ENCODE assay signal across 1 cellular context in the genomic region with DNA sequence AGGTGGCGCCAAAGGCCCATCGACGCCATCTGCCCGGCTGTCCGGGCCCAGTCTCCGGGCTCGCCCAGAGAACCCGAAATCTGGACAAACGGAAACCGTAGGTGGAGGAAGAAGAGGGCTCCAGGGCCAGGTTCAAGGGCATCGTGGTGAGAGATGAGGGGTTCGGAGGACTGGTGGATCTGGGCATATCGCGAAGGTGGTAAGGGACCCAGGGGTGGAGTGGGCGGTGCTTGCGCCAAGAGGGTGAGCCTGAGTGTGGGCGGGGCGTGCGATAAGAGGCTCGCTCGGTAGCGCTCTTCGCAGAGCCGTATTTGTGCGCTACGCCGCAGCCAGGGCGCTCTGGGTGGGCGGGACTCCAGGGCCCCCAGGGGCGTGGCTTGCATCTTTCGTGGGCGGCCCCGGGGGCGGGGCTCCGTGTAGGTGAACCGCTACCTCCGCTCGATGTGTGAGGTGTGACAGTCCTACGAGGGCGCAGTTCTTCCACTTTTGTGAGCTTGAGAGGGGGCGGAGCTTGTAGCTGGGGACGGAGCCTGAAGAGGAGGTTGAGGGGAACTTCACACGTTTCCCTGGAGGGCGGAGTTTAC.
TF ChIP-seq lines count a peak whose summit lies in the region.

No MANE protein-coding gene starts in this region.

TF ChIP-seq in HepG2, 621 proteins besides CTCF, POLR2A, EP300 and RAD21 (continued from another document and continues in another):
- TF ChIP-seq, protein P1, sequence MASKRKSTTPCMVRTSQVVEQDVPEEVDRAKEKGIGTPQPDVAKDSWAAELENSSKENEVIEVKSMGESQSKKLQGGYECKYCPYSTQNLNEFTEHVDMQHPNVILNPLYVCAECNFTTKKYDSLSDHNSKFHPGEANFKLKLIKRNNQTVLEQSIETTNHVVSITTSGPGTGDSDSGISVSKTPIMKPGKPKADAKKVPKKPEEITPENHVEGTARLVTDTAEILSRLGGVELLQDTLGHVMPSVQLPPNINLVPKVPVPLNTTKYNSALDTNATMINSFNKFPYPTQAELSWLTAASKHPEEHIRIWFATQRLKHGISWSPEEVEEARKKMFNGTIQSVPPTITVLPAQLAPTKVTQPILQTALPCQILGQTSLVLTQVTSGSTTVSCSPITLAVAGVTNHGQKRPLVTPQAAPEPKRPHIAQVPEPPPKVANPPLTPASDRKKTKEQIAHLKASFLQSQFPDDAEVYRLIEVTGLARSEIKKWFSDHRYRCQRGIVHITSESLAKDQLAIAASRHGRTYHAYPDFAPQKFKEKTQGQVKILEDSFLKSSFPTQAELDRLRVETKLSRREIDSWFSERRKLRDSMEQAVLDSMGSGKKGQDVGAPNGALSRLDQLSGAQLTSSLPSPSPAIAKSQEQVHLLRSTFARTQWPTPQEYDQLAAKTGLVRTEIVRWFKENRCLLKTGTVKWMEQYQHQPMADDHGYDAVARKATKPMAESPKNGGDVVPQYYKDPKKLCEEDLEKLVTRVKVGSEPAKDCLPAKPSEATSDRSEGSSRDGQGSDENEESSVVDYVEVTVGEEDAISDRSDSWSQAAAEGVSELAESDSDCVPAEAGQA (IDR thresholded peaks at IDR 0.05; ENCODE audit: low read depth) = 0 out of 2 replicates have a peak, but pooled peaks have one; percentile 18
- TF ChIP-seq, protein P1 (CRISPR knock-in tag; IDR thresholded peaks at IDR 0.05; ENCODE audit: borderline replicate concordance) = no peak
- no peak for TF ChIP-seq ARNT (IDR thresholded peaks at IDR 0.05)
- peak; percentile 23; the same call in 1 of the 2 replicates for TF ChIP-seq HDAC2 (CRISPR knock-in tag; IDR thresholded peaks at IDR 0.05)
- TF ChIP-seq, protein P2, sequence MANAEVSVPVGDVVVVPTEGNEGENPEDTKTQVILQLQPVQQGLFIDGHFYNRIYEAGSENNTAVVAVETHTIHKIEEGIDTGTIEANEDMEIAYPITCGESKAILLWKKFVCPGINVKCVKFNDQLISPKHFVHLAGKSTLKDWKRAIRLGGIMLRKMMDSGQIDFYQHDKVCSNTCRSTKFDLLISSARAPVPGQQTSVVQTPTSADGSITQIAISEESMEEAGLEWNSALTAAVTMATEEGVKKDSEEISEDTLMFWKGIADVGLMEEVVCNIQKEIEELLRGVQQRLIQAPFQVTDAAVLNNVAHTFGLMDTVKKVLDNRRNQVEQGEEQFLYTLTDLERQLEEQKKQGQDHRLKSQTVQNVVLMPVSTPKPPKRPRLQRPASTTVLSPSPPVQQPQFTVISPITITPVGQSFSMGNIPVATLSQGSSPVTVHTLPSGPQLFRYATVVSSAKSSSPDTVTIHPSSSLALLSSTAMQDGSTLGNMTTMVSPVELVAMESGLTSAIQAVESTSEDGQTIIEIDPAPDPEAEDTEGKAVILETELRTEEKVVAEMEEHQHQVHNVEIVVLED (CRISPR knock-in tag; IDR thresholded peaks at IDR 0.05; ENCODE audit: borderline replicate concordance) = peak; percentile 52; the same call in 1 of the 2 replicates
- TF ChIP-seq ZSCAN22 (CRISPR knock-in tag; IDR thresholded peaks at IDR 0.05) = no peak
- TF ChIP-seq MAFK (conservative IDR thresholded peaks at IDR 0.05 in 1 of 2, IDR thresholded peaks at IDR 0.05 in 1 of 2; ENCODE audit: low read length in 2 of 2) = no peak
- TF ChIP-seq ZNF432 (CRISPR knock-in tag; IDR thresholded peaks at IDR 0.05; ENCODE audit: borderline replicate concordance) = no peak
- peak; percentile 56 for TF ChIP-seq ZFY (CRISPR knock-in tag; IDR thresholded peaks at IDR 0.05)
- TF ChIP-seq, protein P3, sequence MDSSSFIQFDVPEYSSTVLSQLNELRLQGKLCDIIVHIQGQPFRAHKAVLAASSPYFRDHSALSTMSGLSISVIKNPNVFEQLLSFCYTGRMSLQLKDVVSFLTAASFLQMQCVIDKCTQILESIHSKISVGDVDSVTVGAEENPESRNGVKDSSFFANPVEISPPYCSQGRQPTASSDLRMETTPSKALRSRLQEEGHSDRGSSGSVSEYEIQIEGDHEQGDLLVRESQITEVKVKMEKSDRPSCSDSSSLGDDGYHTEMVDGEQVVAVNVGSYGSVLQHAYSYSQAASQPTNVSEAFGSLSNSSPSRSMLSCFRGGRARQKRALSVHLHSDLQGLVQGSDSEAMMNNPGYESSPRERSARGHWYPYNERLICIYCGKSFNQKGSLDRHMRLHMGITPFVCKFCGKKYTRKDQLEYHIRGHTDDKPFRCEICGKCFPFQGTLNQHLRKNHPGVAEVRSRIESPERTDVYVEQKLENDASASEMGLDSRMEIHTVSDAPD (CRISPR knock-in tag; IDR thresholded peaks at IDR 0.05) = no peak
- peak; percentile 48; the same call in 1 of the 2 replicates for TF ChIP-seq HDAC1 (CRISPR knock-in tag; IDR thresholded peaks at IDR 0.05)
- TF ChIP-seq TCF12 (IDR thresholded peaks at IDR 0.05) = no peak
- peak; percentile 15; the same call in 1 of the 2 replicates for TF ChIP-seq TCF12 (CRISPR knock-in tag; IDR thresholded peaks at IDR 0.05)
- no peak for TF ChIP-seq ZNF703 (CRISPR knock-in tag; IDR thresholded peaks at IDR 0.05; ENCODE audit: borderline replicate concordance)
- TF ChIP-seq, protein P4, sequence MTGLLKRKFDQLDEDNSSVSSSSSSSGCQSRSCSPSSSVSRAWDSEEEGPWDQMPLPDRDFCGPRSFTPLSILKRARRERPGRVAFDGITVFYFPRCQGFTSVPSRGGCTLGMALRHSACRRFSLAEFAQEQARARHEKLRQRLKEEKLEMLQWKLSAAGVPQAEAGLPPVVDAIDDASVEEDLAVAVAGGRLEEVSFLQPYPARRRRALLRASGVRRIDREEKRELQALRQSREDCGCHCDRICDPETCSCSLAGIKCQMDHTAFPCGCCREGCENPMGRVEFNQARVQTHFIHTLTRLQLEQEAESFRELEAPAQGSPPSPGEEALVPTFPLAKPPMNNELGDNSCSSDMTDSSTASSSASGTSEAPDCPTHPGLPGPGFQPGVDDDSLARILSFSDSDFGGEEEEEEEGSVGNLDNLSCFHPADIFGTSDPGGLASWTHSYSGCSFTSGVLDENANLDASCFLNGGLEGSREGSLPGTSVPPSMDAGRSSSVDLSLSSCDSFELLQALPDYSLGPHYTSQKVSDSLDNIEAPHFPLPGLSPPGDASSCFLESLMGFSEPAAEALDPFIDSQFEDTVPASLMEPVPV (CRISPR knock-in tag; IDR thresholded peaks at IDR 0.05) = peak; percentile 43; the same call in 1 of the 2 replicates
- TF ChIP-seq, protein P5, sequence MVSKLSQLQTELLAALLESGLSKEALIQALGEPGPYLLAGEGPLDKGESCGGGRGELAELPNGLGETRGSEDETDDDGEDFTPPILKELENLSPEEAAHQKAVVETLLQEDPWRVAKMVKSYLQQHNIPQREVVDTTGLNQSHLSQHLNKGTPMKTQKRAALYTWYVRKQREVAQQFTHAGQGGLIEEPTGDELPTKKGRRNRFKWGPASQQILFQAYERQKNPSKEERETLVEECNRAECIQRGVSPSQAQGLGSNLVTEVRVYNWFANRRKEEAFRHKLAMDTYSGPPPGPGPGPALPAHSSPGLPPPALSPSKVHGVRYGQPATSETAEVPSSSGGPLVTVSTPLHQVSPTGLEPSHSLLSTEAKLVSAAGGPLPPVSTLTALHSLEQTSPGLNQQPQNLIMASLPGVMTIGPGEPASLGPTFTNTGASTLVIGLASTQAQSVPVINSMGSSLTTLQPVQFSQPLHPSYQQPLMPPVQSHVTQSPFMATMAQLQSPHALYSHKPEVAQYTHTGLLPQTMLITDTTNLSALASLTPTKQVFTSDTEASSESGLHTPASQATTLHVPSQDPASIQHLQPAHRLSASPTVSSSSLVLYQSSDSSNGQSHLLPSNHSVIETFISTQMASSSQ (IDR thresholded peaks at IDR 0.05; ENCODE audit: low read depth) = no peak
- TF ChIP-seq, protein P5 (CRISPR knock-in tag; IDR thresholded peaks at IDR 0.05; ENCODE audit: borderline replicate concordance) = 0 out of 2 replicates have a peak, but pooled peaks have one; percentile 26
- no peak for TF ChIP-seq CHD4 (IDR thresholded peaks at IDR 0.05; ENCODE audit: borderline replicate concordance, low read length)
- TF ChIP-seq, protein P6, sequence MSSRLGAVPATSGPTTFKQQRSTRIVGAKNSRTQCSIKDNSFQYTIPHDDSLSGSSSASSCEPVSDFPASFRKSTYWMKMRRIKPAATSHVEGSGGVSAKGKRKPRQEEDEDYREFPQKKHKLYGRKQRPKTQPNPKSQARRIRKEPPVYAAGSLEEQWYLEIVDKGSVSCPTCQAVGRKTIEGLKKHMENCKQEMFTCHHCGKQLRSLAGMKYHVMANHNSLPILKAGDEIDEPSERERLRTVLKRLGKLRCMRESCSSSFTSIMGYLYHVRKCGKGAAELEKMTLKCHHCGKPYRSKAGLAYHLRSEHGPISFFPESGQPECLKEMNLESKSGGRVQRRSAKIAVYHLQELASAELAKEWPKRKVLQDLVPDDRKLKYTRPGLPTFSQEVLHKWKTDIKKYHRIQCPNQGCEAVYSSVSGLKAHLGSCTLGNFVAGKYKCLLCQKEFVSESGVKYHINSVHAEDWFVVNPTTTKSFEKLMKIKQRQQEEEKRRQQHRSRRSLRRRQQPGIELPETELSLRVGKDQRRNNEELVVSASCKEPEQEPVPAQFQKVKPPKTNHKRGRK (CRISPR knock-in tag; IDR thresholded peaks at IDR 0.05) = no peak
- TF ChIP-seq ZNF136 (CRISPR knock-in tag; IDR thresholded peaks at IDR 0.05; ENCODE audit: low read depth) = no peak
- TF ChIP-seq RCOR2 (CRISPR knock-in tag; IDR thresholded peaks at IDR 0.05) = no peak
- no peak for TF ChIP-seq ZNF776 (CRISPR knock-in tag; IDR thresholded peaks at IDR 0.05)
- peak; percentile 57; the same call in 1 of the 2 replicates for TF ChIP-seq PHF8 (CRISPR knock-in tag; IDR thresholded peaks at IDR 0.05)
- TF ChIP-seq HNRNPH1 (optimal IDR thresholded peaks at IDR 0.05; ENCODE audit: low read depth, low read length) = no peak
- TF ChIP-seq, protein P7, sequence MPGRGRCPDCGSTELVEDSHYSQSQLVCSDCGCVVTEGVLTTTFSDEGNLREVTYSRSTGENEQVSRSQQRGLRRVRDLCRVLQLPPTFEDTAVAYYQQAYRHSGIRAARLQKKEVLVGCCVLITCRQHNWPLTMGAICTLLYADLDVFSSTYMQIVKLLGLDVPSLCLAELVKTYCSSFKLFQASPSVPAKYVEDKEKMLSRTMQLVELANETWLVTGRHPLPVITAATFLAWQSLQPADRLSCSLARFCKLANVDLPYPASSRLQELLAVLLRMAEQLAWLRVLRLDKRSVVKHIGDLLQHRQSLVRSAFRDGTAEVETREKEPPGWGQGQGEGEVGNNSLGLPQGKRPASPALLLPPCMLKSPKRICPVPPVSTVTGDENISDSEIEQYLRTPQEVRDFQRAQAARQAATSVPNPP (CRISPR knock-in tag; IDR thresholded peaks at IDR 0.05) = peak; percentile 22; the same call in 1 of the 2 replicates
- TF ChIP-seq ZNF34 (CRISPR knock-in tag; IDR thresholded peaks at IDR 0.05; ENCODE audit: borderline replicate concordance) = 0 out of 2 replicates have a peak, but pooled peaks have one; percentile 7
- TF ChIP-seq ZNF232 (CRISPR knock-in tag; IDR thresholded peaks at IDR 0.05; ENCODE audit: borderline replicate concordance) = no peak
- no peak for TF ChIP-seq GTF2F1 (IDR thresholded peaks at IDR 0.05; ENCODE audit: low read length)
- peak; percentile 94 for TF ChIP-seq HNRNPLL (IDR thresholded peaks at IDR 0.05; ENCODE audit: low read depth, low read length, poor library complexity, severe bottlenecking)
- TF ChIP-seq ZNF652 (CRISPR knock-in tag; IDR thresholded peaks at IDR 0.05; ENCODE audit: borderline replicate concordance, low read depth) = peak; percentile 74; the same call in 1 of the 2 replicates
- TF ChIP-seq ZNF143 (CRISPR knock-in tag; IDR thresholded peaks at IDR 0.05) = no peak
- TF ChIP-seq KLF12 (CRISPR knock-in tag; IDR thresholded peaks at IDR 0.05; ENCODE audit: borderline replicate concordance) = peak; percentile 18; the same call in 1 of the 2 replicates
- TF ChIP-seq FOXC1 (CRISPR knock-in tag; IDR thresholded peaks at IDR 0.05; ENCODE audit: borderline replicate concordance) = no peak
- peak; percentile 79 for TF ChIP-seq SAP130 (CRISPR knock-in tag; IDR thresholded peaks at IDR 0.05; ENCODE audit: low read depth)
- peak; percentile 44 for TF ChIP-seq ASH2L (IDR thresholded peaks at IDR 0.05; ENCODE audit: insufficient read length, low read depth, low read length)
- no peak for TF ChIP-seq TCF7L2 (IDR thresholded peaks at IDR 0.05; ENCODE audit: low read depth, low read length)
- TF ChIP-seq NKX3-1 (CRISPR knock-in tag; IDR thresholded peaks at IDR 0.05) = peak; percentile 64; the same call in 1 of the 2 replicates
- TF ChIP-seq NR3C1 (CRISPR knock-in tag; IDR thresholded peaks at IDR 0.05) = no peak
- no peak for TF ChIP-seq ZFP36L1 (CRISPR knock-in tag; IDR thresholded peaks at IDR 0.05)
- TF ChIP-seq, protein P8, sequence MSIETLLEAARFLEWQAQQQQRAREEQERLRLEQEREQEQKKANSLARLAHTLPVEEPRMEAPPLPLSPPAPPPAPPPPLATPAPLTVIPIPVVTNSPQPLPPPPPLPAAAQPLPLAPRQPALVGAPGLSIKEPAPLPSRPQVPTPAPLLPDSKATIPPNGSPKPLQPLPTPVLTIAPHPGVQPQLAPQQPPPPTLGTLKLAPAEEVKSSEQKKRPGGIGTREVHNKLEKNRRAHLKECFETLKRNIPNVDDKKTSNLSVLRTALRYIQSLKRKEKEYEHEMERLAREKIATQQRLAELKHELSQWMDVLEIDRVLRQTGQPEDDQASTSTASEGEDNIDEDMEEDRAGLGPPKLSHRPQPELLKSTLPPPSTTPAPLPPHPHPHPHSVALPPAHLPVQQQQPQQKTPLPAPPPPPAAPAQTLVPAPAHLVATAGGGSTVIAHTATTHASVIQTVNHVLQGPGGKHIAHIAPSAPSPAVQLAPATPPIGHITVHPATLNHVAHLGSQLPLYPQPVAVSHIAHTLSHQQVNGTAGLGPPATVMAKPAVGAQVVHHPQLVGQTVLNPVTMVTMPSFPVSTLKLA (IDR thresholded peaks at IDR 0.05) = no peak
